In genomic region chr12:56687225-56688128, GRCh38 we compare ENCODE assay signal across 1 cellular context.
TF ChIP-seq lines count a peak whose summit lies in the region.

No MANE protein-coding gene starts in this region.

TF ChIP-seq in GM12878, 131 proteins besides CTCF, POLR2A, EP300 and RAD21 (continued from another document and continues in another):
- TF ChIP-seq, protein P1, sequence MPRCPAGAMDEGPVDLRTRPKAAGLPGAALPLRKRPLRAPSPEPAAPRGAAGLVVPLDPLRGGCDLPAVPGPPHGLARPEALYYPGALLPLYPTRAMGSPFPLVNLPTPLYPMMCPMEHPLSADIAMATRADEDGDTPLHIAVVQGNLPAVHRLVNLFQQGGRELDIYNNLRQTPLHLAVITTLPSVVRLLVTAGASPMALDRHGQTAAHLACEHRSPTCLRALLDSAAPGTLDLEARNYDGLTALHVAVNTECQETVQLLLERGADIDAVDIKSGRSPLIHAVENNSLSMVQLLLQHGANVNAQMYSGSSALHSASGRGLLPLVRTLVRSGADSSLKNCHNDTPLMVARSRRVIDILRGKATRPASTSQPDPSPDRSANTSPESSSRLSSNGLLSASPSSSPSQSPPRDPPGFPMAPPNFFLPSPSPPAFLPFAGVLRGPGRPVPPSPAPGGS (IDR thresholded peaks at IDR 0.05; ENCODE audit: borderline replicate concordance, insufficient read depth, low read depth, low read length, poor library complexity, severe bottlenecking): no peak
- no peak for TF ChIP-seq JUND (IDR thresholded peaks at IDR 0.05; ENCODE audit: low read depth, low read length)
- TF ChIP-seq SUZ12 (IDR thresholded peaks at IDR 0.05; ENCODE audit: unreplicated experiment): no peak
- TF ChIP-seq WRNIP1 (IDR thresholded peaks at IDR 0.05; ENCODE audit: borderline replicate concordance, low read depth, low read length): no peak
- TF ChIP-seq NR2C2 (IDR thresholded peaks at IDR 0.05; ENCODE audit: borderline replicate concordance, control insufficient read depth, insufficient read length, low read depth): no peak
- peak in 1 of 2 experiments; percentile 11; a peak in 1 of 3 replicates for TF ChIP-seq EGR1 (IDR thresholded peaks at IDR 0.05; ENCODE audit: borderline replicate concordance in 1 of 2, low read depth in 2 of 2, low read length in 2 of 2)
- peak; percentile 64; the same call in 1 of the 2 replicates for TF ChIP-seq TAF1 (IDR thresholded peaks at IDR 0.05; ENCODE audit: borderline replicate concordance, low read depth, low read length)
- TF ChIP-seq IRF4 (IDR thresholded peaks at IDR 0.05; ENCODE audit: low read depth, low read length): no peak
- no peak for TF ChIP-seq REST (IDR thresholded peaks at IDR 0.05; ENCODE audit: low read depth, low read length)
- TF ChIP-seq ZNF217 (IDR thresholded peaks at IDR 0.05): 0 out of 2 replicates have a peak, but pooled peaks have one; percentile 18
- TF ChIP-seq RBBP5 (conservative IDR thresholded peaks at IDR 0.05): no peak
- TF ChIP-seq CEBPZ (IDR thresholded peaks at IDR 0.05; ENCODE audit: low read depth, low read length): no peak
- TF ChIP-seq CHD4 (IDR thresholded peaks at IDR 0.05): no peak
- peak; percentile 64; the same call in 1 of the 2 replicates for TF ChIP-seq GATAD2B (conservative IDR thresholded peaks at IDR 0.05; ENCODE audit: low read depth)
- TF ChIP-seq, protein P2, sequence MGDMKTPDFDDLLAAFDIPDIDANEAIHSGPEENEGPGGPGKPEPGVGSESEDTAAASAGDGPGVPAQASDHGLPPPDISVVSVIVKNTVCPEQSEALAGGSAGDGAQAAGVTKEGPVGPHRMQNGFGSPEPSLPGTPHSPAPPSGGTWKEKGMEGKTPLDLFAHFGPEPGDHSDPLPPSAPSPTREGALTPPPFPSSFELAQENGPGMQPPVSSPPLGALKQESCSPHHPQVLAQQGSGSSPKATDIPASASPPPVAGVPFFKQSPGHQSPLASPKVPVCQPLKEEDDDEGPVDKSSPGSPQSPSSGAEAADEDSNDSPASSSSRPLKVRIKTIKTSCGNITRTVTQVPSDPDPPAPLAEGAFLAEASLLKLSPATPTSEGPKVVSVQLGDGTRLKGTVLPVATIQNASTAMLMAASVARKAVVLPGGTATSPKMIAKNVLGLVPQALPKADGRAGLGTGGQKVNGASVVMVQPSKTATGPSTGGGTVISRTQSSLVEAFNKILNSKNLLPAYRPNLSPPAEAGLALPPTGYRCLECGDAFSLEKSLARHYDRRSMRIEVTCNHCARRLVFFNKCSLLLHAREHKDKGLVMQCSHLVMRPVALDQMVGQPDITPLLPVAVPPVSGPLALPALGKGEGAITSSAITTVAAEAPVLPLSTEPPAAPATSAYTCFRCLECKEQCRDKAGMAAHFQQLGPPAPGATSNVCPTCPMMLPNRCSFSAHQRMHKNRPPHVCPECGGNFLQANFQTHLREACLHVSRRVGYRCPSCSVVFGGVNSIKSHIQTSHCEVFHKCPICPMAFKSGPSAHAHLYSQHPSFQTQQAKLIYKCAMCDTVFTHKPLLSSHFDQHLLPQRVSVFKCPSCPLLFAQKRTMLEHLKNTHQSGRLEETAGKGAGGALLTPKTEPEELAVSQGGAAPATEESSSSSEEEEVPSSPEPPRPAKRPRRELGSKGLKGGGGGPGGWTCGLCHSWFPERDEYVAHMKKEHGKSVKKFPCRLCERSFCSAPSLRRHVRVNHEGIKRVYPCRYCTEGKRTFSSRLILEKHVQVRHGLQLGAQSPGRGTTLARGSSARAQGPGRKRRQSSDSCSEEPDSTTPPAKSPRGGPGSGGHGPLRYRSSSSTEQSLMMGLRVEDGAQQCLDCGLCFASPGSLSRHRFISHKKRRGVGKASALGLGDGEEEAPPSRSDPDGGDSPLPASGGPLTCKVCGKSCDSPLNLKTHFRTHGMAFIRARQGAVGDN (IDR thresholded peaks at IDR 0.05): 0 out of 2 replicates have a peak, but pooled peaks have one; percentile 12
- TF ChIP-seq FOXM1 (IDR thresholded peaks at IDR 0.05; ENCODE audit: low read depth, low read length): no peak
- TF ChIP-seq IRF5 (IDR thresholded peaks at IDR 0.05; ENCODE audit: borderline replicate concordance): no peak
- no peak; a peak in 1 of 4 replicates for TF ChIP-seq IKZF2 (IDR thresholded peaks at IDR 0.05)
- peak; percentile 13; the same call in 1 of the 2 replicates for TF ChIP-seq PML (IDR thresholded peaks at IDR 0.05; ENCODE audit: low read length)
- TF ChIP-seq SMARCA5 (IDR thresholded peaks at IDR 0.05): peak; percentile 73; the same call in 1 of the 2 replicates
- TF ChIP-seq EED (IDR thresholded peaks at IDR 0.05; ENCODE audit: low read depth): no peak
- TF ChIP-seq STAT1 (conservative IDR thresholded peaks at IDR 0.05): 0 out of 2 replicates have a peak, but pooled peaks have one; percentile 33
- TF ChIP-seq MTA3 (IDR thresholded peaks at IDR 0.05; ENCODE audit: borderline replicate concordance, low read length): no peak
- TF ChIP-seq, protein P3, sequence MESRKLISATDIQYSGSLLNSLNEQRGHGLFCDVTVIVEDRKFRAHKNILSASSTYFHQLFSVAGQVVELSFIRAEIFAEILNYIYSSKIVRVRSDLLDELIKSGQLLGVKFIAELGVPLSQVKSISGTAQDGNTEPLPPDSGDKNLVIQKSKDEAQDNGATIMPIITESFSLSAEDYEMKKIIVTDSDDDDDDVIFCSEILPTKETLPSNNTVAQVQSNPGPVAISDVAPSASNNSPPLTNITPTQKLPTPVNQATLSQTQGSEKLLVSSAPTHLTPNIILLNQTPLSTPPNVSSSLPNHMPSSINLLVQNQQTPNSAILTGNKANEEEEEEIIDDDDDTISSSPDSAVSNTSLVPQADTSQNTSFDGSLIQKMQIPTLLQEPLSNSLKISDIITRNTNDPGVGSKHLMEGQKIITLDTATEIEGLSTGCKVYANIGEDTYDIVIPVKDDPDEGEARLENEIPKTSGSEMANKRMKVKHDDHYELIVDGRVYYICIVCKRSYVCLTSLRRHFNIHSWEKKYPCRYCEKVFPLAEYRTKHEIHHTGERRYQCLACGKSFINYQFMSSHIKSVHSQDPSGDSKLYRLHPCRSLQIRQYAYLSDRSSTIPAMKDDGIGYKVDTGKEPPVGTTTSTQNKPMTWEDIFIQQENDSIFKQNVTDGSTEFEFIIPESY (IDR thresholded peaks at IDR 0.05): no peak
- no peak; the same call in 1 of the 2 replicates for TF ChIP-seq RUNX3 (IDR thresholded peaks at IDR 0.05; ENCODE audit: low read length)
- TF ChIP-seq HDAC2 (IDR thresholded peaks at IDR 0.05): no peak
- TF ChIP-seq, protein P4, sequence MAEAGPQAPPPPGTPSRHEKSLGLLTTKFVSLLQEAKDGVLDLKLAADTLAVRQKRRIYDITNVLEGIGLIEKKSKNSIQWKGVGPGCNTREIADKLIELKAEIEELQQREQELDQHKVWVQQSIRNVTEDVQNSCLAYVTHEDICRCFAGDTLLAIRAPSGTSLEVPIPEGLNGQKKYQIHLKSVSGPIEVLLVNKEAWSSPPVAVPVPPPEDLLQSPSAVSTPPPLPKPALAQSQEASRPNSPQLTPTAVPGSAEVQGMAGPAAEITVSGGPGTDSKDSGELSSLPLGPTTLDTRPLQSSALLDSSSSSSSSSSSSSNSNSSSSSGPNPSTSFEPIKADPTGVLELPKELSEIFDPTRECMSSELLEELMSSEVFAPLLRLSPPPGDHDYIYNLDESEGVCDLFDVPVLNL (IDR thresholded peaks at IDR 0.05; ENCODE audit: low read depth, low read length): no peak
- no peak for TF ChIP-seq NFIC (IDR thresholded peaks at IDR 0.05; ENCODE audit: low read depth, low read length)
- TF ChIP-seq SMAD1 (IDR thresholded peaks at IDR 0.05; ENCODE audit: low read depth, partially characterized antibody): peak; percentile 48
- TF ChIP-seq MYB (IDR thresholded peaks at IDR 0.05; ENCODE audit: borderline replicate concordance, low read depth, low read length): no peak
- peak; percentile 72; the same call in 1 of the 2 replicates for TF ChIP-seq MXI1 (IDR thresholded peaks at IDR 0.05; ENCODE audit: low read depth, low read length)
- no peak for TF ChIP-seq CHD2 (IDR thresholded peaks at IDR 0.05; ENCODE audit: borderline replicate concordance, low read depth, low read length)
- TF ChIP-seq, protein P5, sequence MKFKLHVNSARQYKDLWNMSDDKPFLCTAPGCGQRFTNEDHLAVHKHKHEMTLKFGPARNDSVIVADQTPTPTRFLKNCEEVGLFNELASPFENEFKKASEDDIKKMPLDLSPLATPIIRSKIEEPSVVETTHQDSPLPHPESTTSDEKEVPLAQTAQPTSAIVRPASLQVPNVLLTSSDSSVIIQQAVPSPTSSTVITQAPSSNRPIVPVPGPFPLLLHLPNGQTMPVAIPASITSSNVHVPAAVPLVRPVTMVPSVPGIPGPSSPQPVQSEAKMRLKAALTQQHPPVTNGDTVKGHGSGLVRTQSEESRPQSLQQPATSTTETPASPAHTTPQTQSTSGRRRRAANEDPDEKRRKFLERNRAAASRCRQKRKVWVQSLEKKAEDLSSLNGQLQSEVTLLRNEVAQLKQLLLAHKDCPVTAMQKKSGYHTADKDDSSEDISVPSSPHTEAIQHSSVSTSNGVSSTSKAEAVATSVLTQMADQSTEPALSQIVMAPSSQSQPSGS (IDR thresholded peaks at IDR 0.05; ENCODE audit: low read length): no peak
- no peak for TF ChIP-seq ZNF384 (IDR thresholded peaks at IDR 0.05; ENCODE audit: borderline replicate concordance, low read depth, low read length)
- no peak for TF ChIP-seq SPI1 (IDR thresholded peaks at IDR 0.05; ENCODE audit: borderline replicate concordance, insufficient read depth, low read depth, low read length)
- no peak for TF ChIP-seq KDM1A (IDR thresholded peaks at IDR 0.05; ENCODE audit: borderline replicate concordance)
- TF ChIP-seq FOXK2 (IDR thresholded peaks at IDR 0.05): no peak
- TF ChIP-seq ZNF24 (IDR thresholded peaks at IDR 0.05): no peak
- TF ChIP-seq POU2F2 (IDR thresholded peaks at IDR 0.05; ENCODE audit: borderline replicate concordance, low read depth, low read length): no peak
- TF ChIP-seq, protein P6, sequence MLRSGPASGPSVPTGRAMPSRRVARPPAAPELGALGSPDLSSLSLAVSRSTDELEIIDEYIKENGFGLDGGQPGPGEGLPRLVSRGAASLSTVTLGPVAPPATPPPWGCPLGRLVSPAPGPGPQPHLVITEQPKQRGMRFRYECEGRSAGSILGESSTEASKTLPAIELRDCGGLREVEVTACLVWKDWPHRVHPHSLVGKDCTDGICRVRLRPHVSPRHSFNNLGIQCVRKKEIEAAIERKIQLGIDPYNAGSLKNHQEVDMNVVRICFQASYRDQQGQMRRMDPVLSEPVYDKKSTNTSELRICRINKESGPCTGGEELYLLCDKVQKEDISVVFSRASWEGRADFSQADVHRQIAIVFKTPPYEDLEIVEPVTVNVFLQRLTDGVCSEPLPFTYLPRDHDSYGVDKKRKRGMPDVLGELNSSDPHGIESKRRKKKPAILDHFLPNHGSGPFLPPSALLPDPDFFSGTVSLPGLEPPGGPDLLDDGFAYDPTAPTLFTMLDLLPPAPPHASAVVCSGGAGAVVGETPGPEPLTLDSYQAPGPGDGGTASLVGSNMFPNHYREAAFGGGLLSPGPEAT (IDR thresholded peaks at IDR 0.05; ENCODE audit: low read depth): no peak
